ENCODE assay signal across 1 cellular context in the genomic region with DNA sequence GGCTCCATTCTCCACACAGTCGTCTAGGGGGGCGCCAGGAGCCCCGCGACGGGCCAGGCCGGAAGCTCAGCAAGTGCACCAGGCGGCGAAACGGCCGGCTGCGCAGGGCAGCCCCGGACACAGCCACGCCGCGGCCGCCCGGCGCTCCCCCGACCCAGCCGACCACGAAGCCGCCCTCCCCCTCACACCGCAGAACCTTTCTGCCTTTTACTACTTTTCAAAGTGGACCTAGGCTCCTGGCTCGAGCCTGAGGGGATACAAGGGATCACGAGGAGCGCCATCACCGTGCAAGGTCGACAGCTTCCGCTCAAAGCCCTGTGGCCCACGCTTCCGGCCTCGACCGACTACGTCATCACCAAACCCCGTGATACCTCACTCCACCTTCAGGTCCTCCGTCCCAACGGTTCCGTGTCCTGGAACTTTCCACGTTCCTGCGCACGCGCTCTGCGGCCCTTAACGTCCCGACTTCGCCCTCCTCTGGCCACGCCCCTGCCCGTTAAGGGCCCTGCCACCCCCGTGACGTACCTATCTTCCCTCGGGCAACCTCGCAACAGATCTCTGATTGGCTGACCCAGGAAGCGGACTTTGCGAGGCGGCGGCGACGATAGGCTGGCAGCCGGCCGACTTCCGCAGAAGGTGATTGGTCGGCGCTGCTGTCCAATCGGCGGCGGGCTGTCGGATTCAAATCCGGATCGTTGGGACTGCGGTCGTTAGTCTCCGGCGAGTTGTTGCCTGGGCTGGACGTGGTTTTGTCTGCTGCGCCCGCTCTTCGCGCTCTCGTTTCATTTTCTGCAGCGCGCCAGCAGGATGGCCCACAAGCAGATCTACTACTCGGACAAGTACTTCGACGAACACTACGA.
TF ChIP-seq lines count a peak whose summit lies in the region.

A gene (plus strand): TSS at position 710 of the 860 bp plus-strand sequence. CDS start 98 bp downstream, at position 808.

TF ChIP-seq in HepG2, 621 proteins besides CTCF, POLR2A, EP300 and RAD21 (continued from another document):
- TF ChIP-seq, protein P1, sequence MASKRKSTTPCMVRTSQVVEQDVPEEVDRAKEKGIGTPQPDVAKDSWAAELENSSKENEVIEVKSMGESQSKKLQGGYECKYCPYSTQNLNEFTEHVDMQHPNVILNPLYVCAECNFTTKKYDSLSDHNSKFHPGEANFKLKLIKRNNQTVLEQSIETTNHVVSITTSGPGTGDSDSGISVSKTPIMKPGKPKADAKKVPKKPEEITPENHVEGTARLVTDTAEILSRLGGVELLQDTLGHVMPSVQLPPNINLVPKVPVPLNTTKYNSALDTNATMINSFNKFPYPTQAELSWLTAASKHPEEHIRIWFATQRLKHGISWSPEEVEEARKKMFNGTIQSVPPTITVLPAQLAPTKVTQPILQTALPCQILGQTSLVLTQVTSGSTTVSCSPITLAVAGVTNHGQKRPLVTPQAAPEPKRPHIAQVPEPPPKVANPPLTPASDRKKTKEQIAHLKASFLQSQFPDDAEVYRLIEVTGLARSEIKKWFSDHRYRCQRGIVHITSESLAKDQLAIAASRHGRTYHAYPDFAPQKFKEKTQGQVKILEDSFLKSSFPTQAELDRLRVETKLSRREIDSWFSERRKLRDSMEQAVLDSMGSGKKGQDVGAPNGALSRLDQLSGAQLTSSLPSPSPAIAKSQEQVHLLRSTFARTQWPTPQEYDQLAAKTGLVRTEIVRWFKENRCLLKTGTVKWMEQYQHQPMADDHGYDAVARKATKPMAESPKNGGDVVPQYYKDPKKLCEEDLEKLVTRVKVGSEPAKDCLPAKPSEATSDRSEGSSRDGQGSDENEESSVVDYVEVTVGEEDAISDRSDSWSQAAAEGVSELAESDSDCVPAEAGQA (IDR thresholded peaks at IDR 0.05; ENCODE audit: low read depth), result peak; percentile 95
- TF ChIP-seq, protein P1 (CRISPR knock-in tag; IDR thresholded peaks at IDR 0.05; ENCODE audit: borderline replicate concordance), result no peak; the same call in 1 of the 2 replicates
- TF ChIP-seq, protein P2, sequence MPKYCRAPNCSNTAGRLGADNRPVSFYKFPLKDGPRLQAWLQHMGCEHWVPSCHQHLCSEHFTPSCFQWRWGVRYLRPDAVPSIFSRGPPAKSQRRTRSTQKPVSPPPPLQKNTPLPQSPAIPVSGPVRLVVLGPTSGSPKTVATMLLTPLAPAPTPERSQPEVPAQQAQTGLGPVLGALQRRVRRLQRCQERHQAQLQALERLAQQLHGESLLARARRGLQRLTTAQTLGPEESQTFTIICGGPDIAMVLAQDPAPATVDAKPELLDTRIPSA (CRISPR knock-in tag; IDR thresholded peaks at IDR 0.05; ENCODE audit: borderline replicate concordance), result 0 out of 2 replicates have a peak, but pooled peaks have one; percentile 43
- TF ChIP-seq PCBP1 (IDR thresholded peaks at IDR 0.05; ENCODE audit: borderline replicate concordance, low read depth, low read length) (0 out of 2 replicates have a peak, but pooled peaks have one; percentile 2), KAT8 (CRISPR knock-in tag; IDR thresholded peaks at IDR 0.05) (peak; percentile 92), PPARG (CRISPR knock-in tag; conservative IDR thresholded peaks at IDR 0.05) (0 out of 2 replicates have a peak, but pooled peaks have one; percentile 20), XRCC5 (optimal IDR thresholded peaks at IDR 0.05; ENCODE audit: low read length) (no peak), CHCHD3 (CRISPR knock-in tag; IDR thresholded peaks at IDR 0.05) (peak; percentile 67; the same call in 1 of the 2 replicates), AGO2 (optimal IDR thresholded peaks at IDR 0.05; ENCODE audit: low read depth, low read length) (peak; percentile 99), ZNF616 (CRISPR knock-in tag; IDR thresholded peaks at IDR 0.05; ENCODE audit: low read depth) (peak; percentile 89), GPN1 (CRISPR knock-in tag; IDR thresholded peaks at IDR 0.05; ENCODE audit: borderline replicate concordance) (0 out of 2 replicates have a peak, but pooled peaks have one; percentile 36), ELF4 (CRISPR knock-in tag; IDR thresholded peaks at IDR 0.05; ENCODE audit: borderline replicate concordance) (0 out of 2 replicates have a peak, but pooled peaks have one; percentile 51), ZNF230 (CRISPR knock-in tag; IDR thresholded peaks at IDR 0.05) (peak; percentile 91), ZNF768 (CRISPR knock-in tag; IDR thresholded peaks at IDR 0.05) (peak; percentile 74), ISL2 (CRISPR knock-in tag; IDR thresholded peaks at IDR 0.05) (peak; percentile 39), FOXO1 (CRISPR knock-in tag; IDR thresholded peaks at IDR 0.05) (no peak; the same call in none of the 2 replicates), KDM6A (CRISPR knock-in tag; IDR thresholded peaks at IDR 0.05; ENCODE audit: low read depth) (no peak), PLRG1 (conservative IDR thresholded peaks at IDR 0.05) (no peak), ZNF790 (CRISPR knock-in tag; IDR thresholded peaks at IDR 0.05; ENCODE audit: borderline replicate concordance) (no peak), MTF2 (CRISPR knock-in tag; IDR thresholded peaks at IDR 0.05; ENCODE audit: borderline replicate concordance) (0 out of 2 replicates have a peak, but pooled peaks have one; percentile 83)
- TF ChIP-seq, protein P3, sequence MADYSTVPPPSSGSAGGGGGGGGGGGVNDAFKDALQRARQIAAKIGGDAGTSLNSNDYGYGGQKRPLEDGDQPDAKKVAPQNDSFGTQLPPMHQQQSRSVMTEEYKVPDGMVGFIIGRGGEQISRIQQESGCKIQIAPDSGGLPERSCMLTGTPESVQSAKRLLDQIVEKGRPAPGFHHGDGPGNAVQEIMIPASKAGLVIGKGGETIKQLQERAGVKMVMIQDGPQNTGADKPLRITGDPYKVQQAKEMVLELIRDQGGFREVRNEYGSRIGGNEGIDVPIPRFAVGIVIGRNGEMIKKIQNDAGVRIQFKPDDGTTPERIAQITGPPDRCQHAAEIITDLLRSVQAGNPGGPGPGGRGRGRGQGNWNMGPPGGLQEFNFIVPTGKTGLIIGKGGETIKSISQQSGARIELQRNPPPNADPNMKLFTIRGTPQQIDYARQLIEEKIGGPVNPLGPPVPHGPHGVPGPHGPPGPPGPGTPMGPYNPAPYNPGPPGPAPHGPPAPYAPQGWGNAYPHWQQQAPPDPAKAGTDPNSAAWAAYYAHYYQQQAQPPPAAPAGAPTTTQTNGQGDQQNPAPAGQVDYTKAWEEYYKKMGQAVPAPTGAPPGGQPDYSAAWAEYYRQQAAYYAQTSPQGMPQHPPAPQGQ (CRISPR knock-in tag; IDR thresholded peaks at IDR 0.05; ENCODE audit: borderline replicate concordance), result 0 out of 2 replicates have a peak, but pooled peaks have one; percentile 51
- TF ChIP-seq, protein P4, sequence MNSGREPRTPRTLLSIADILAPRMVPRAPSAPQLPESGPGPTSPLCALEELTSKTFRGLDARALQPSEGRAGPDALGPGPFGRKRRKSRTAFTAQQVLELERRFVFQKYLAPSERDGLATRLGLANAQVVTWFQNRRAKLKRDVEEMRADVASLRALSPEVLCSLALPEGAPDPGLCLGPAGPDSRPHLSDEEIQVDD (CRISPR knock-in tag; IDR thresholded peaks at IDR 0.05; ENCODE audit: borderline replicate concordance), result peak; percentile 71; the same call in 1 of the 2 replicates
